ENCODE assay signal across 27 cellular contexts in genomic region chr17:78555741-78556401, GRCh38. TPM values are rescaled to one million over a fixed set of nuclear protein-coding genes. Genes with fewer than 3 reads are reported as not detected.
A peak's percentile ranks its signal among the peaks of the same experiment; 100 is the strongest.
DNase-seq lines count a peak whose midpoint lies in the region; TF ChIP-seq lines count a peak whose summit lies in the region.
"Had no signal": no experiment of that assay in that cellular context is flagged by ENCODE, and none has a peak within 500 bp of the region (broad histone marks: within the 10 kb centered on the region; RNA-seq: fewer than 3 reads in every experiment).

No MANE protein-coding gene starts in this region.

- no peaks in the 10 kb centered on the region for H3K4me1 Mint-ChIP-seq in activated CD4-positive, alpha-beta T cell treated with anti-CD3 and anti-CD28 coated beads, Interleukin-2, amount 10 ng/mL, durations not matched to agents 7 days and 5 days
- H3K4me1 Mint-ChIP-seq: T-cell had no signal

- H4K20me1 ChIP-seq in osteoblast (ENCODE audit: insufficient read depth, low read length), result peaks cover 2% of the 10 kb centered on the region

- no peaks in the 10 kb centered on the region for H3K9me3 Mint-ChIP-seq in activated CD4-positive, alpha-beta T cell treated with anti-CD3 and anti-CD28 coated beads, Interleukin-2, amount 10 ng/mL, durations not matched to agents 7 days and 5 days
- H3K9me3 Mint-ChIP-seq: T-cell had no signal

- H3K36me3 Mint-ChIP-seq in activated CD4-positive, alpha-beta T cell treated with anti-CD3 and anti-CD28 coated beads, Interleukin-2, amount 10 ng/mL, durations not matched to agents 7 days and 5 days (ENCODE audit: low read depth), result no peaks in the 10 kb centered on the region
- H3K36me3 Mint-ChIP-seq: CD14-positive monocyte, T-cell had no signal

- POLR2A ChIA-PET in activated CD4-positive, alpha-beta T cell treated with anti-CD3 and anti-CD28 coated beads, Interleukin-2, amount 10 ng/mL, durations not matched to agents 7 days and 5 days (lab: Charles Lee), result no interaction called here

- in situ Hi-C loops in HAP-1 (cut with MboI; ENCODE audit: low sequenced_read_pairs), result no loop called here

- H3K9me3 ChIP-seq in osteoblast (ENCODE audit: low read depth, low read length) (no peaks in the 10 kb centered on the region), HAP-1 (no peaks in the 10 kb centered on the region)
- H3K9me3 ChIP-seq: BE2C had no signal

- H3K79me2 ChIP-seq in osteoblast (ENCODE audit: insufficient read depth, low read length), result no peaks in the 10 kb centered on the region

- H3K27ac Mint-ChIP-seq in activated CD4-positive, alpha-beta T cell treated with anti-CD3 and anti-CD28 coated beads, Interleukin-2, amount 10 ng/mL, durations not matched to agents 7 days and 5 days, result no peak overlapping the region
- H3K27ac Mint-ChIP-seq: CD14-positive monocyte, T-cell had no signal

- peaks cover 4% of the 10 kb centered on the region for H3K27me3 Mint-ChIP-seq in activated CD4-positive, alpha-beta T cell treated with anti-CD3 and anti-CD28 coated beads, Interleukin-2, amount 10 ng/mL, durations not matched to agents 7 days and 5 days

- H3K36me3 ChIP-seq in osteoblast (ENCODE audit: insufficient read depth, low read length) (no peaks in the 10 kb centered on the region), HAP-1 (replicated peaks) (no peaks in the 10 kb centered on the region)
- H3K36me3 ChIP-seq: BE2C, SJSA1 had no signal

- TF ChIP-seq CTCF in osteoblast (IDR thresholded peaks at IDR 0.05; ENCODE audit: extremely low read depth, low read depth, low read length), result no peak

- no peak overlapping the region for H3K27ac ChIP-seq in osteoblast (ENCODE audit: low read depth, low read length)
- H3K27ac ChIP-seq: GM23248, PC-9, SJSA1 had no signal

- H3K27me3 ChIP-seq in osteoblast (ENCODE audit: insufficient read depth, low read length) (peaks cover 13% of the 10 kb centered on the region), HAP-1 (ENCODE audit: low read depth) (0 out of 2 replicates have a peak, but pooled peaks cover 2% of the 10 kb centered on the region)
- H3K27me3 ChIP-seq: BE2C, SJSA1 had no signal

- no peak overlapping the region for H3K4me2 ChIP-seq in osteoblast (ENCODE audit: insufficient read depth, low read length)
- H3K4me2 ChIP-seq: PC-9 had no signal

- DNase-seq in NCI-H2171 treated with DMSO at 0.1 percent for 48 hours (lab: John Stamatoyannopoulos, UW) (peak; percentile 49), NCI-H2171 (lab: John Stamatoyannopoulos, UW) (no peak), NCI-H524 (lab: John Stamatoyannopoulos, UW) (peak; percentile 98 to 99), cerebellar cortex (ENCODE audit: low spot score) (peak; percentile 83), osteoblast (ENCODE audit: insufficient read length, low spot score, missing footprints) (peak; percentile 51), HAP-1 (ENCODE audit: low spot score in 2 of 2) (no peak), NCI-H1092 (lab: John Stamatoyannopoulos, UW) (no peak)
- no peak for DNase-seq in activated CD4-positive, alpha-beta T cell treated with anti-CD3 and anti-CD28 coated beads, Interleukin-2, amount 10 ng/mL, durations not matched to agents 7 days and 5 days
- DNase-seq: 8988T, ACHN, BE2C, Calu3, GM23248, H7, NCI-H1105, NCI-H1436 treated with DMSO at 0.1 percent for 48 hours, NCI-H2029, NCI-H226, NCI-H510A treated with DMSO at 0.1 percent for 48 hours, NCI-H774, PC-9, Right ventricle myocardium superior, RPMI8226, T-cell had no signal

- CTCF ChIA-PET in activated CD4-positive, alpha-beta T cell treated with anti-CD3 and anti-CD28 coated beads, Interleukin-2, amount 10 ng/mL, durations not matched to agents 7 days and 5 days (lab: Charles Lee), result no interaction called here

- no peak overlapping the region for H2AFZ ChIP-seq in osteoblast (ENCODE audit: low read length)
- H2AFZ ChIP-seq: GM23248, PC-9 had no signal

- H3K4me3 Mint-ChIP-seq in activated CD4-positive, alpha-beta T cell treated with anti-CD3 and anti-CD28 coated beads, Interleukin-2, amount 10 ng/mL, durations not matched to agents 7 days and 5 days, result no peak overlapping the region
- H3K4me3 Mint-ChIP-seq: CD14-positive monocyte, T-cell had no signal

- H3K4me3 ChIP-seq in osteoblast (ENCODE audit: insufficient read depth, low read length), result no peak overlapping the region
- H3K4me3 ChIP-seq in HAP-1, result no peak overlapping the region
- H3K4me3 ChIP-seq: GM23248, PC-9, SJSA1 had no signal

- H3K4me1 ChIP-seq in osteoblast (ENCODE audit: insufficient read depth, low read length) (peaks cover 11% of the 10 kb centered on the region), HAP-1 (no peaks in the 10 kb centered on the region)
- H3K4me1 ChIP-seq: BE2C, SJSA1 had no signal

RNA-seq across cellular contexts. Expression of gene DNAH17, which starts 21.3 kb away (rescaled TPM):
- under 0.01 TPM in 2 replicates for total RNA-seq in osteoblast
- total RNA-seq in activated CD4-positive, alpha-beta T cell treated with anti-CD3 and anti-CD28 coated beads, Interleukin-2, amount 10 ng/mL, durations not matched to agents 7 days and 5 days, result under 1 TPM; 0.07 to 0.15 TPM
- total RNA-seq: GM23248, HT-29, Right ventricle myocardium superior, SJSA1 had no signal

Comparison
In these comparisons a context has a peak if more than half of its experiments do, and no peak if none do; other contexts are left out.
1. DNase-seq: peak in NCI-H2171 treated with DMSO at 0.1 percent for 48 hours (single experiment), NCI-H524 (2 of 2), cerebellar cortex (single experiment) and osteoblast (single experiment); none in NCI-H2171 (single experiment), HAP-1 (0 of 2), activated CD4-positive, alpha-beta T cell treated with anti-CD3 and anti-CD28 coated beads, Interleukin-2, amount 10 ng/mL, durations not matched to agents 7 days and 5 days (single experiment) and NCI-H1092 (single experiment).